In genomic region chr13:51619614-51620013, GRCh38 we compare ENCODE assay signal across 12 cellular contexts. TPM values are rescaled to one million over a fixed set of nuclear protein-coding genes. Genes with fewer than 3 reads are reported as not detected.
A peak's percentile ranks its signal among the peaks of the same experiment; 100 is the strongest.
DNase-seq lines count a peak whose midpoint lies in the region; ATAC-seq and TF ChIP-seq lines count a peak whose summit lies in the region.
"Had no signal": no experiment of that assay in that cellular context is flagged by ENCODE, and none has a peak within 500 bp of the region (broad histone marks: within the 10 kb centered on the region; RNA-seq: fewer than 3 reads in every experiment).

No MANE protein-coding gene starts in this region.

- H3K9me3 Mint-ChIP-seq in nephron progenitor cell = no peaks in the 10 kb centered on the region
- no peaks in the 10 kb centered on the region for H3K9me3 Mint-ChIP-seq in CD8-positive, alpha-beta T cell
- H3K9me3 Mint-ChIP-seq: H9 had no signal

- no peaks in the 10 kb centered on the region for H3K27me3 ChIP-seq in right cardiac atrium (ENCODE audit: control insufficient read depth, insufficient read depth)
- H3K27me3 ChIP-seq in CD8-positive, alpha-beta T cell (ENCODE audit: insufficient read depth, low read length) = no peaks in the 10 kb centered on the region
- H3K27me3 ChIP-seq: ovary had no signal

- no peaks in the 10 kb centered on the region for H3K27me3 Mint-ChIP-seq in nephron progenitor cell (ENCODE audit: low read depth, poor library complexity)
- no peaks in the 10 kb centered on the region for H3K27me3 Mint-ChIP-seq in CD8-positive, alpha-beta T cell (ENCODE audit: low read depth)

- no peak overlapping the region for H3K4me3 Mint-ChIP-seq in nephron progenitor cell
- no peak overlapping the region for H3K4me3 Mint-ChIP-seq in CD8-positive, alpha-beta T cell
- H3K4me3 Mint-ChIP-seq: H9 had no signal

- H3K4me1 Mint-ChIP-seq in nephron progenitor cell = peaks cover 37% of the 10 kb centered on the region
- H3K4me1 Mint-ChIP-seq in CD8-positive, alpha-beta T cell (ENCODE audit: low read depth) = peaks cover 25% of the 10 kb centered on the region

- CTCF ChIA-PET in CD8-positive, alpha-beta T cell (lab: Charles Lee) = interaction anchor here (0.9 kb wide), 1 partner anchor 10 kb away, joined by 3 read pairs; no protein-coding TSS in a partner anchor

- ATAC-seq in GM19023 (IDR thresholded peaks at IDR 0.05; ENCODE audit: unreplicated experiment) (peak; percentile 46), right cardiac atrium (peak; percentile 41 to 68)
- no peak for ATAC-seq in CD8-positive, alpha-beta T cell

- H3K36me3 Mint-ChIP-seq in nephron progenitor cell (ENCODE audit: low read depth) = no peaks in the 10 kb centered on the region
- H3K36me3 Mint-ChIP-seq in CD8-positive, alpha-beta T cell = no peaks in the 10 kb centered on the region

- TF ChIP-seq CTCF in nephron progenitor cell (IDR thresholded peaks at IDR 0.05) = no peak
- TF ChIP-seq CTCF in CD8-positive, alpha-beta T cell (IDR thresholded peaks at IDR 0.05) = no peak

- H3K4me3 ChIP-seq in right cardiac atrium (ENCODE audit: low read length) = no peak overlapping the region
- H3K4me3 ChIP-seq in CD8-positive, alpha-beta T cell (ENCODE audit: low read depth, low read length) = no peak overlapping the region
- H3K4me3 ChIP-seq: ovary, PC-9 had no signal

- no peaks in the 10 kb centered on the region for H3K36me3 ChIP-seq in CD8-positive, alpha-beta T cell (ENCODE audit: insufficient read depth, low read length)
- H3K36me3 ChIP-seq: ovary had no signal

- peaks cover 13% of the 10 kb centered on the region for H3K4me1 ChIP-seq in right cardiac atrium (ENCODE audit: control insufficient read depth, insufficient read depth, low read length)
- no peaks in the 10 kb centered on the region for H3K4me1 ChIP-seq in CD8-positive, alpha-beta T cell (ENCODE audit: insufficient read depth, low read length)

- DNase-seq in AG08395 (ENCODE audit: low spot score) (peak; percentile 37), right cardiac atrium (no peak), OCI-M2 (lab: John Stamatoyannopoulos, UW; ENCODE audit: unreplicated experiment) (no peak), nephron progenitor cell (no peak), SKM-1 (lab: John Stamatoyannopoulos, UW; ENCODE audit: unreplicated experiment) (no peak)
- DNase-seq in CD8-positive, alpha-beta T cell = no peak
- DNase-seq: DND-41, H9, ovary, PC-9 had no signal

- H3K9me3 ChIP-seq in right cardiac atrium (ENCODE audit: control insufficient read depth, low read length) = no peaks in the 10 kb centered on the region
- H3K9me3 ChIP-seq in CD8-positive, alpha-beta T cell (ENCODE audit: low read length) = no peaks in the 10 kb centered on the region
- H3K9me3 ChIP-seq: ovary had no signal

- intact Hi-C loops in right cardiac atrium (cut with DNase I) = no loop called here
- intact Hi-C loops in CD8-positive, alpha-beta T cell (cut with DNase I, micrococcal nuclease) = no loop called here

- no peak overlapping the region for H3K27ac Mint-ChIP-seq in nephron progenitor cell
- no peak overlapping the region for H3K27ac Mint-ChIP-seq in CD8-positive, alpha-beta T cell

- POLR2A ChIA-PET in CD8-positive, alpha-beta T cell (lab: Charles Lee) = no interaction called here

- H3K27ac ChIP-seq in angular gyrus (ENCODE audit: low read depth, low read length) = peak overlapping the region; percentile 76
- no peak overlapping the region for H3K27ac ChIP-seq in right cardiac atrium (ENCODE audit: low read length)
- no peak overlapping the region for H3K27ac ChIP-seq in CD8-positive, alpha-beta T cell (ENCODE audit: low read depth, low read length)
- H3K27ac ChIP-seq: ovary, PC-9 had no signal

- 76% methylated on average over 2 of the region's 2 CpGs for WGBS in right cardiac atrium

RNA-seq across cellular contexts. Expression of gene WDFY2, which starts 35.4 kb away (rescaled TPM):
- 1 to 10 TPM; 4.9 to 7.9 (median 6.4) TPM for total RNA-seq in right cardiac atrium
- 2.6 TPM for polyA plus RNA-seq in right cardiac atrium
- 10 to 100 TPM; 17.2 to 18.6 TPM for total RNA-seq in CD8-positive, alpha-beta T cell
